8 cellular contexts compared by ENCODE assay signal in genomic region chr10:73095479-73096021, GRCh38. TPM values are rescaled to one million over a fixed set of nuclear protein-coding genes. Genes with fewer than 3 reads are reported as not detected.
DNase-seq lines count a peak whose midpoint lies in the region; ATAC-seq and TF ChIP-seq lines count a peak whose summit lies in the region.

No MANE protein-coding gene starts in this region.

- H3K9ac ChIP-seq in muscle layer of colon (ENCODE audit: low read length): peak overlapping the region; percentile 91

- no peak for TF ChIP-seq POLR2A in erythroblast (IDR thresholded peaks at IDR 0.05; ENCODE audit: low read length)

- H3K27me3 ChIP-seq in muscle layer of colon (ENCODE audit: control insufficient read depth in 1 of 2, insufficient read depth in 2 of 2, low read length in 2 of 2) (no peaks in the 10 kb centered on the region), thymus (ENCODE audit: control insufficient read depth, insufficient read depth) (no peaks in the 10 kb centered on the region)

- H3K4me3 ChIP-seq in muscle layer of colon (ENCODE audit: low read depth in 1 of 2, low read length in 2 of 2) (peak overlapping the region; percentile 86 to 92), thymus (ENCODE audit: low read length) (peak overlapping the region; percentile 61)

- H3K36me3 ChIP-seq in muscle layer of colon (ENCODE audit: insufficient read depth, low read length) (no peaks in the 10 kb centered on the region), thymus (ENCODE audit: control insufficient read depth, insufficient read depth) (peaks cover 3% of the 10 kb centered on the region)

- H3K9me3 ChIP-seq in muscle layer of colon (ENCODE audit: low read length) (no peaks in the 10 kb centered on the region), thymus (ENCODE audit: control insufficient read depth) (no peaks in the 10 kb centered on the region)

- WGBS in thymus: under 1% methylated on average over 15 of the region's 15 CpGs

- H3K4me1 ChIP-seq in muscle layer of colon (ENCODE audit: insufficient read depth, low read length): peaks cover 18% of the 10 kb centered on the region
- H3K4me1 ChIP-seq in thymus (ENCODE audit: control insufficient read depth, insufficient read depth, low read length): no peaks in the 10 kb centered on the region

- no peak for ATAC-seq in GM21526 (IDR thresholded peaks at IDR 0.05; ENCODE audit: low FRiP score, unreplicated experiment)

- H3K27ac ChIP-seq in muscle layer of colon (ENCODE audit: low read depth, low read length) (peak overlapping the region; percentile 100), thymus (ENCODE audit: low read depth) (peak overlapping the region; percentile 84)

- DNase-seq in NCI-H82 (lab: John Stamatoyannopoulos, UW) (peak; percentile 53), NCI-H82 treated with DMSO at 0.1 percent for 48 hours (lab: John Stamatoyannopoulos, UW; ENCODE audit: unreplicated experiment) (no peak), NCI-H226 (peak; percentile 9), erythroblast (lab: John Stamatoyannopoulos, UW) (peak; percentile 47 to 62)
- DNase-seq in activated CD8-positive, alpha-beta memory T cell treated with anti-CD3 and anti-CD28 coated beads, Interleukin-2, amount 50 U/mL, for 48 hours: peak; percentile 63

RNA-seq across cellular contexts. Expression of gene P4HA1, which starts 1.1 kb away (rescaled TPM):
- polyA plus RNA-seq in thymus: 15.7 TPM

RNA-seq across cellular contexts. Expression of gene NUDT13, which starts 14.7 kb away (rescaled TPM):
- polyA plus RNA-seq in thymus: 3.2 TPM
